In the genomic region with DNA sequence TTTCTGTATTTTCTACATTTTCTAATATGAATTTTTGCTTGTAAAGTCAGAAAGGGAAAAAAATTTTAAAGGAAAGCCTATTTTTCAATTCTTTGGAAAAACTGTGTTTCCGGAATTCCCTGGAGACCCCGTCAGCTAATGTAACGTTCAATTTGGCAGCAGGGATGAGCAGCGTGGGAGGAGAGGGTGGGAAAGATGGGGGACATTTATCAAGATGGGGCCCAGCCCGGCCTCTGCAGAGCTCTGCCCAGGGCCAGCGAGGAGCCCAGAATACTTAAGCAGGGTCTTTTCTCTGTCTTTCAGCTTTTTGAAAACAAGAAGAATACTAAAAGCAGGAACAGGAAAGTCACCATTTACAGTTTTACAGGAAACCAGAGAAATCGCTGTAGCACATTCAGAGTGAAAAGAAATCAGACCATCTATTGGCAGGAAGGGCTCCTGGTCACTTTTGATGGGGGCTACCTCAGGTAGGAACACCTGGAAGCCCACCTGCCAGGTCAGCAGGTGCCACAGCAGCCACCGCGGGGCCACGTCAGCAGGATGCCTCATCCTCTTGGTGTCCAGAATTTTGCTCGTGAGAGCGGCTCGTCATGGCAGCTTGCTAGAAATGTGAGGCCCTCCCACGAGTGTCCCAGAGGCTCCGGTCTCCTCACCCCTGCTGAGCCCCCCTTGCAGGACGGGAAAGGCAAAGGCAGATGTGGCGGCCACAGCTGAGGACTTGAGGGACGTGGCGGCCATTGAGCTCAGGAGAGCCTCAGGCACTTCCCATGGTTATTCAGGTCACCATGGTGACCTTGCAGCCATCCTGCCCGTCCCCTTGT, we compare ENCODE assay signal across 20 cellular contexts.
DNase-seq lines count a peak whose midpoint lies in the region; ATAC-seq and TF ChIP-seq lines count a peak whose summit lies in the region.
"Had no signal": no experiment of that assay in that cellular context is flagged by ENCODE, and none has a peak within 500 bp of the region (broad histone marks: within the 10 kb centered on the region; RNA-seq: fewer than 3 reads in every experiment).

No MANE protein-coding gene starts in this region.

- TF ChIP-seq CTCF in SK-N-SH (IDR thresholded peaks at IDR 0.05) (no peak), chondrocyte (IDR thresholded peaks at IDR 0.05) (no peak), lower lobe of right lung (IDR thresholded peaks at IDR 0.05) (no peak), sigmoid colon (IDR thresholded peaks at IDR 0.05) (no peak)

- POLR2A ChIA-PET in SK-N-SH (lab: Yijun Ruan, JAX), result no interaction called here

- no peak overlapping the region for H3K4me2 ChIP-seq in SK-N-SH
- H3K4me2 ChIP-seq: BLaER1 had no signal

- CTCF ChIA-PET in SK-N-SH (lab: Yijun Ruan, JAX), result interaction anchor here (0.9 to 1.7 kb wide), 3 partner anchors 40 to 72 kb away, joined by 3 to 4 read pairs (median 4); no protein-coding TSS in a partner anchor

- H3K9ac ChIP-seq in SK-N-SH, result no peak overlapping the region
- H3K9ac ChIP-seq: BLaER1, GM23248 had no signal

- TF ChIP-seq POLR2A in sigmoid colon (IDR thresholded peaks at IDR 0.05), result no peak

- H3K9me3 ChIP-seq in SK-N-SH (no peaks in the 10 kb centered on the region), lower lobe of right lung (no peaks in the 10 kb centered on the region), sigmoid colon (no peaks in the 10 kb centered on the region)
- H3K9me3 ChIP-seq: BLaER1, upper lobe of left lung had no signal

- DNase-seq in SK-N-SH, result peak; percentile 30
- peak; percentile 89 for DNase-seq in chondrocyte (ENCODE audit: low spot score)
- DNase-seq in lower lobe of right lung, result peak; percentile 32
- peak; percentile 49 for DNase-seq in sigmoid colon
- DNase-seq in NOMO-1 treated with dmso at 0.1 percent for 144 hours (lab: John Stamatoyannopoulos, UW; ENCODE audit: unreplicated experiment), result no peak
- DNase-seq in NCI-H2196 treated with DMSO at 0.1 percent for 48 hours (lab: John Stamatoyannopoulos, UW; ENCODE audit: unreplicated experiment), result no peak
- DNase-seq: 8988T; activated gamma-delta T cell treated with Interleukin-2 at 50 U/mL for 16 hours; anterior cingulate cortex; cerebellar nuclear complex; GM23248; hypothalamus; IMR-90; MV-4-11; stimulated activated CD4-positive, alpha-beta T cell treated with anti-CD3 and anti-CD28 coated beads, Interleukin-15, amount 100 ng/mL, for 24 hours; stimulated activated naive CD4-positive, alpha-beta T cell had no signal

- H3K27me3 ChIP-seq in SK-N-SH (ENCODE audit: insufficient read depth) (no peaks in the 10 kb centered on the region), lower lobe of right lung (ENCODE audit: low read depth) (no peaks in the 10 kb centered on the region), sigmoid colon (no peaks in the 10 kb centered on the region)
- H3K27me3 ChIP-seq: BLaER1, upper lobe of left lung had no signal

- H3K9me2 ChIP-seq in SK-N-SH, result no peaks in the 10 kb centered on the region

- intact Hi-C loops in lower lobe of right lung (cut with DNase I), result no loop called here
- intact Hi-C loops in sigmoid colon (cut with DNase I), result no loop called here

- H3K4me1 ChIP-seq in SK-N-SH (ENCODE audit: control insufficient read depth in 1 of 2, insufficient read depth in 2 of 2, low read depth in 1 of 2, low read length in 1 of 2) (no peaks in the 10 kb centered on the region; a peak in 1 of 4 replicates), lower lobe of right lung (peaks cover 5% of the 10 kb centered on the region), sigmoid colon (peaks cover 0 to 7% (median 0%) of the 10 kb centered on the region in 4 donors)
- H3K4me1 ChIP-seq: BLaER1 had no signal

- TF ChIP-seq EP300 in SK-N-SH (IDR thresholded peaks at IDR 0.05; ENCODE audit: borderline replicate concordance in 1 of 2, low read depth in 1 of 2, low read length in 1 of 2), result no peak
- no peak for TF ChIP-seq EP300 in sigmoid colon (IDR thresholded peaks at IDR 0.05)

- H3K79me2 ChIP-seq in SK-N-SH (ENCODE audit: insufficient read depth), result no peaks in the 10 kb centered on the region

- H3K27ac ChIP-seq in SK-N-SH (ENCODE audit: low read depth in 2 of 2, low read length in 1 of 2) (no peak overlapping the region), lower lobe of right lung (no peak overlapping the region), sigmoid colon (no peak overlapping the region)
- H3K27ac ChIP-seq: BLaER1, GM23248, upper lobe of left lung had no signal

- no peaks in the 10 kb centered on the region for H3K4me1 Mint-ChIP-seq in chondrocyte (ENCODE audit: low read depth)

- no peaks in the 10 kb centered on the region for H3K27me3 Mint-ChIP-seq in chondrocyte (ENCODE audit: low read depth)

- H2AFZ ChIP-seq in SK-N-SH (ENCODE audit: low read depth), result no peak overlapping the region
- H2AFZ ChIP-seq: GM23248 had no signal

- whole genome bisulfite sequencing in SK-N-SH (ENCODE audit: low lambda C conversion rate), result 92% methylated on average over 17 of the region's 20 CpGs
- 91 to 92% methylated on average over 20 of the region's 20 CpGs for WGBS in sigmoid colon, 2 donors

- no peak overlapping the region for H3K4me3 Mint-ChIP-seq in chondrocyte (ENCODE audit: unreplicated experiment)

- no peaks in the 10 kb centered on the region for H4K20me1 ChIP-seq in SK-N-SH (ENCODE audit: insufficient read depth)
- H4K20me1 ChIP-seq: BLaER1 had no signal

- no peaks in the 10 kb centered on the region for H3F3A ChIP-seq in SK-N-SH (replicated peaks; ENCODE audit: insufficient read depth)

- ATAC-seq in SK-N-SH treated with all-trans-retinoic acid at 6 μM for 48 hours, result no peak
- no peak for ATAC-seq in lower lobe of right lung
- no peak for ATAC-seq in GM21737 (IDR thresholded peaks at IDR 0.05; ENCODE audit: unreplicated experiment)

- TF ChIP-seq RAD21 in SK-N-SH (IDR thresholded peaks at IDR 0.05; ENCODE audit: low read length), result no peak

- no peak overlapping the region for H3K4me3 ChIP-seq in SK-N-SH (ENCODE audit: low read depth in 2 of 2, low read length in 1 of 2)
- H3K4me3 ChIP-seq in lower lobe of right lung, result no peak overlapping the region
- no peak overlapping the region for H3K4me3 ChIP-seq in sigmoid colon
- H3K4me3 ChIP-seq: BLaER1, GM23248, upper lobe of left lung had no signal

- no peaks in the 10 kb centered on the region for H3K9me3 Mint-ChIP-seq in chondrocyte (ENCODE audit: low read depth)

- peaks cover 3% of the 10 kb centered on the region for H3K36me3 Mint-ChIP-seq in chondrocyte (ENCODE audit: low read depth)

- H3K27ac Mint-ChIP-seq in chondrocyte (ENCODE audit: unreplicated experiment), result no peak overlapping the region

- peaks cover 0 to 18% of the 10 kb centered on the region in 2 experiments for H3K36me3 ChIP-seq in SK-N-SH (replicated peaks in 1 of 2; ENCODE audit: control insufficient read depth in 1 of 2, insufficient read depth in 2 of 2, low read length in 1 of 2)
- peaks cover 62% of the 10 kb centered on the region for H3K36me3 ChIP-seq in lower lobe of right lung
- peaks cover 0 to 52% (median 14%) of the 10 kb centered on the region in 4 donors for H3K36me3 ChIP-seq in sigmoid colon
- H3K36me3 ChIP-seq: BLaER1 had no signal

TF ChIP-seq in SK-N-SH, 30 proteins besides CTCF, POLR2A, EP300 and RAD21:
- no peak for TF ChIP-seq NRF1 (IDR thresholded peaks at IDR 0.05; ENCODE audit: low read depth, low read length)
- TF ChIP-seq FOSL2 (IDR thresholded peaks at IDR 0.05; ENCODE audit: borderline replicate concordance, low read depth), result no peak
- TF ChIP-seq CHD2 (IDR thresholded peaks at IDR 0.05; ENCODE audit: low read length, partially characterized antibody), result no peak
- no peak for TF ChIP-seq TCF12 (IDR thresholded peaks at IDR 0.05)
- no peak for TF ChIP-seq POLR2AphosphoS5 (IDR thresholded peaks at IDR 0.05; ENCODE audit: low read depth, low read length)
- no peak for TF ChIP-seq RFX5 (IDR thresholded peaks at IDR 0.05; ENCODE audit: low read length)
- TF ChIP-seq TEAD4 (IDR thresholded peaks at IDR 0.05; ENCODE audit: borderline replicate concordance, insufficient read depth), result no peak
- TF ChIP-seq FOXM1 (IDR thresholded peaks at IDR 0.05; ENCODE audit: low read depth), result no peak
- TF ChIP-seq, protein P1, sequence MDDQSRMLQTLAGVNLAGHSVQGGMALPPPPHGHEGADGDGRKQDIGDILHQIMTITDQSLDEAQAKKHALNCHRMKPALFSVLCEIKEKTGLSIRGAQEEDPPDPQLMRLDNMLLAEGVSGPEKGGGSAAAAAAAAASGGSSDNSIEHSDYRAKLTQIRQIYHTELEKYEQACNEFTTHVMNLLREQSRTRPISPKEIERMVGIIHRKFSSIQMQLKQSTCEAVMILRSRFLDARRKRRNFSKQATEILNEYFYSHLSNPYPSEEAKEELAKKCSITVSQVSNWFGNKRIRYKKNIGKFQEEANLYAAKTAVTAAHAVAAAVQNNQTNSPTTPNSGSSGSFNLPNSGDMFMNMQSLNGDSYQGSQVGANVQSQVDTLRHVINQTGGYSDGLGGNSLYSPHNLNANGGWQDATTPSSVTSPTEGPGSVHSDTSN (IDR thresholded peaks at IDR 0.05), result no peak

TF ChIP-seq in SK-N-SH treated with all-trans-retinoic acid at 6 μM for 48 hours, 23 proteins besides CTCF, POLR2A, EP300 and RAD21 (continues in another document):
- TF ChIP-seq ESRRG (CRISPR knock-in tag; IDR thresholded peaks at IDR 0.05) (no peak), ARNTL (CRISPR knock-in tag; IDR thresholded peaks at IDR 0.05; ENCODE audit: borderline replicate concordance, low read depth) (no peak), TCF4 (CRISPR knock-in tag; IDR thresholded peaks at IDR 0.05; ENCODE audit: borderline replicate concordance) (no peak), PPARA (CRISPR knock-in tag; IDR thresholded peaks at IDR 0.05; ENCODE audit: borderline replicate concordance) (no peak)
- TF ChIP-seq, protein P2, sequence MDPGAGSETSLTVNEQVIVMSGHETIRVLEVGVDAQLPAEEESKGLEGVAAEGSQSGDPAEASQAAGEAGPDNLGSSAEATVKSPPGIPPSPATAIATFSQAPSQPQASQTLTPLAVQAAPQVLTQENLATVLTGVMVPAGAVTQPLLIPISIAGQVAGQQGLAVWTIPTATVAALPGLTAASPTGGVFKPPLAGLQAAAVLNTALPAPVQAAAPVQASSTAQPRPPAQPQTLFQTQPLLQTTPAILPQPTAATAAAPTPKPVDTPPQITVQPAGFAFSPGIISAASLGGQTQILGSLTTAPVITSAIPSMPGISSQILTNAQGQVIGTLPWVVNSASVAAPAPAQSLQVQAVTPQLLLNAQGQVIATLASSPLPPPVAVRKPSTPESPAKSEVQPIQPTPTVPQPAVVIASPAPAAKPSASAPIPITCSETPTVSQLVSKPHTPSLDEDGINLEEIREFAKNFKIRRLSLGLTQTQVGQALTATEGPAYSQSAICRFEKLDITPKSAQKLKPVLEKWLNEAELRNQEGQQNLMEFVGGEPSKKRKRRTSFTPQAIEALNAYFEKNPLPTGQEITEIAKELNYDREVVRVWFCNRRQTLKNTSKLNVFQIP (CRISPR knock-in tag; IDR thresholded peaks at IDR 0.05; ENCODE audit: borderline replicate concordance, low read depth), result no peak

Comparison
In these comparisons a context has a peak if more than half of its experiments do, and no peak if none do; other contexts are left out.
1. DNase-seq: peak in SK-N-SH (single experiment), chondrocyte (single experiment), lower lobe of right lung (single experiment) and sigmoid colon (single experiment); none in NOMO-1 treated with dmso at 0.1 percent for 144 hours (single experiment) and NCI-H2196 treated with DMSO at 0.1 percent for 48 hours (single experiment).